Comparison of ENCODE assay signal across 1 cellular context in genomic region chr1:42767510-42767924, GRCh38.
TF ChIP-seq lines count a peak whose summit lies in the region.

No MANE protein-coding gene starts in this region.

TF ChIP-seq in A549, 52 proteins besides CTCF, POLR2A, EP300 and RAD21 (continued from another document):
- TF ChIP-seq MAX (IDR thresholded peaks at IDR 0.05), result peak; percentile 4; the same call in 1 of the 2 replicates
